ENCODE assay signal across 9 cellular contexts in genomic region chr7:158975526-158976467, GRCh38.
DNase-seq lines count a peak whose midpoint lies in the region; ATAC-seq, FAIRE-seq and TF ChIP-seq lines count a peak whose summit lies in the region.
"Had no signal": no experiment of that assay in that cellular context is flagged by ENCODE, and none has a peak within 500 bp of the region (broad histone marks: within the 10 kb centered on the region; RNA-seq: fewer than 3 reads in every experiment).

No MANE protein-coding gene starts in this region.

- H4K5ac ChIP-seq in H1 (ENCODE audit: insufficient read length, low read depth, low read length): no peak overlapping the region

- POLR2A ChIA-PET in H1 (lab: Charles Lee; ENCODE audit: partially characterized antibody): no interaction called here

- no peak for TF ChIP-seq POLR2A in H1 (IDR thresholded peaks at IDR 0.05; ENCODE audit: control extremely low read depth in 1 of 2, low read depth in 2 of 2, low read length in 2 of 2)

- H4K8ac ChIP-seq in H1 (ENCODE audit: extremely low read depth, insufficient read depth, low read length): peak overlapping the region; percentile 57

- H4K20me1 ChIP-seq in BLaER1 (peaks cover 7% of the 10 kb centered on the region; the same call in 1 of the 2 replicates), GM23338 (replicated peaks; ENCODE audit: insufficient read depth) (no peaks in the 10 kb centered on the region), H1 (replicated peaks in 1 of 2; ENCODE audit: control insufficient read depth in 1 of 2, insufficient read depth in 2 of 2, low read length in 2 of 2) (peaks cover 0 to 1% of the 10 kb centered on the region in 2 experiments)

- H3K23ac ChIP-seq in H1 (ENCODE audit: insufficient read length): no peak overlapping the region

- H3K4me1 ChIP-seq in BLaER1 (peaks cover 31% of the 10 kb centered on the region), GM23338 (ENCODE audit: insufficient read depth) (no peaks in the 10 kb centered on the region), H1 (replicated peaks in 1 of 4; ENCODE audit: control insufficient read depth in 3 of 4, insufficient read depth in 4 of 4, low read length in 3 of 4) (peaks cover 0 to 6% (median 2%) of the 10 kb centered on the region in 4 experiments; a peak in 3 of 7 replicates)

- H3K9ac ChIP-seq in BLaER1: no peak overlapping the region
- no peak overlapping the region for H3K9ac ChIP-seq in H1 (replicated peaks in 1 of 4; ENCODE audit: extremely low read depth in 1 of 4, low read depth in 3 of 4, low read length in 3 of 4)

- H3K4ac ChIP-seq in H1 (replicated peaks; ENCODE audit: insufficient read length, low read depth, low read length): no peak overlapping the region

- ATAC-seq in GM23338 (peak; percentile 26; the same call in 2 of the 3 replicates), HG03460 (IDR thresholded peaks at IDR 0.05; ENCODE audit: unreplicated experiment) (no peak), HG02852 (IDR thresholded peaks at IDR 0.05; ENCODE audit: unreplicated experiment) (no peak)

- H2BK15ac ChIP-seq in H1 (ENCODE audit: low read length): no peak overlapping the region

- no peak for FAIRE-seq in H1 (lab: Jason Lieb, UNC)
- FAIRE-seq: islet of Langerhans had no signal

- H3K27ac ChIP-seq in BLaER1 (no peak overlapping the region), GM23338 (ENCODE audit: low read depth) (no peak overlapping the region), H1 (ENCODE audit: low read depth, low read length) (no peak overlapping the region)

- no peaks in the 10 kb centered on the region for H3K79me2 ChIP-seq in GM23338 (replicated peaks; ENCODE audit: insufficient read depth)
- no peaks in the 10 kb centered on the region for H3K79me2 ChIP-seq in H1 (ENCODE audit: control insufficient read depth in 1 of 2, insufficient read depth in 2 of 2, low read length in 2 of 2)

- no peak overlapping the region for H2BK20ac ChIP-seq in H1 (ENCODE audit: low read length)

- no peak overlapping the region for H2AK5ac ChIP-seq in H1 (ENCODE audit: low read depth, low read length)

- no peak; a peak in 1 of 4 replicates for TF ChIP-seq RAD21 in H1 (IDR thresholded peaks at IDR 0.05 in 1 of 2, conservative IDR thresholded peaks at IDR 0.05 in 1 of 2; ENCODE audit: low read depth in 2 of 2, low read length in 2 of 2)

- H3K36me3 ChIP-seq in BLaER1: no peaks in the 10 kb centered on the region
- H3K36me3 ChIP-seq in GM23338 (ENCODE audit: insufficient read depth): no peaks in the 10 kb centered on the region
- no peaks in the 10 kb centered on the region for H3K36me3 ChIP-seq in H1 (ENCODE audit: control insufficient read depth in 2 of 4, insufficient read depth in 4 of 4, low read length in 3 of 4)

- H2BK12ac ChIP-seq in H1 (ENCODE audit: low read depth, low read length): no peak overlapping the region

- no peak overlapping the region for H2BK5ac ChIP-seq in H1 (ENCODE audit: low read depth, low read length)

- whole genome bisulfite sequencing in H1 (ENCODE audit: extremely low coverage in 1 of 2, insufficient coverage in 1 of 2, insufficient read length in 1 of 2, insufficient replicate concordance in 2 of 2, low coverage in 1 of 2, low lambda C conversion rate in 2 of 2, missing lambda C conversion rate in 1 of 2), 2 experiments: 73% methylated on average over 20 of the region's 33 CpGs; no CpG with 5 or more reads in 1 of the 2 experiments

- peaks cover 84% of the 10 kb centered on the region for H3K9me3 Mint-ChIP-seq in GM23338

- no peak overlapping the region for H2BK120ac ChIP-seq in H1 (replicated peaks; ENCODE audit: low read depth, low read length)

- no peak overlapping the region; the same call in 1 of the 2 replicates for H3K18ac ChIP-seq in H1 (ENCODE audit: extremely low read depth, low read length)

- H3K27me3 Mint-ChIP-seq in GM23338 (ENCODE audit: insufficient read depth, low read depth, poor library complexity): peaks cover 13% of the 10 kb centered on the region

- H3K9me3 ChIP-seq in BLaER1 (peaks cover 84% of the 10 kb centered on the region), H1 (ENCODE audit: insufficient read depth in 2 of 2, low read depth in 1 of 2, low read length in 1 of 2) (peaks cover 9 to 12% of the 10 kb centered on the region in 2 experiments; a peak in 3 of 4 replicates)

- H3K23me2 ChIP-seq in H1 (ENCODE audit: low read depth, low read length): no peaks in the 10 kb centered on the region; the same call in 1 of the 2 replicates

- peak overlapping the region; percentile 82 for H3K4me2 ChIP-seq in BLaER1
- H3K4me2 ChIP-seq in GM23338: no peak overlapping the region
- H3K4me2 ChIP-seq in H1 (ENCODE audit: insufficient read depth in 1 of 2, low read depth in 2 of 2, low read length in 2 of 2): no peak overlapping the region

- H3K4me3 ChIP-seq in BLaER1: peak overlapping the region; percentile 36; the same call in 1 of the 2 replicates
- H3K4me3 ChIP-seq in GM23338: no peak overlapping the region
- H3K4me3 ChIP-seq in H1 (ENCODE audit: extremely low read depth in 1 of 4, insufficient read depth in 2 of 4, low read depth in 3 of 4, low read length in 4 of 4): no peak overlapping the region

- H3K27me3 ChIP-seq in BLaER1 (no peaks in the 10 kb centered on the region), GM23338 (ENCODE audit: insufficient read depth) (no peaks in the 10 kb centered on the region), H1 (replicated peaks in 1 of 4; ENCODE audit: control insufficient read depth in 3 of 4, extremely low read depth in 1 of 4, insufficient read depth in 3 of 4, low read length in 3 of 4) (no peaks in the 10 kb centered on the region; a peak in 1 of 7 replicates)

- no peaks in the 10 kb centered on the region for H3K4me1 Mint-ChIP-seq in GM23338

- H4K91ac ChIP-seq in H1 (replicated peaks; ENCODE audit: insufficient read length, low read length): no peak overlapping the region

- no peak overlapping the region for H3K4me3 Mint-ChIP-seq in GM23338

- no peaks in the 10 kb centered on the region for H3K79me1 ChIP-seq in H1 (ENCODE audit: low read depth, low read length)

- no peak for TF ChIP-seq EP300 in H1 (IDR thresholded peaks at IDR 0.05; ENCODE audit: borderline replicate concordance in 1 of 2, low read depth in 2 of 2, low read length in 2 of 2)

- H3K14ac ChIP-seq in H1 (ENCODE audit: insufficient read length): no peak overlapping the region

- no peak overlapping the region for H3K27ac Mint-ChIP-seq in GM23338

- CTCF ChIA-PET in H1 (lab: Charles Lee; ENCODE audit: partially characterized antibody): interaction anchor here (0.7 to 4.3 kb wide), 41 partner anchors 8 to 343 kb away, joined by 3 to 49 read pairs (median 5); no protein-coding TSS in a partner anchor

- peaks cover 23% of the 10 kb centered on the region for H3K36me3 Mint-ChIP-seq in GM23338 (ENCODE audit: low read depth)

- TF ChIP-seq CTCF in GM23338 (conservative IDR thresholded peaks at IDR 0.05; ENCODE audit: low read depth in 2 of 2): no peak
- no peak for TF ChIP-seq CTCF in H1 (IDR thresholded peaks at IDR 0.05; ENCODE audit: control extremely low read depth in 1 of 3, insufficient read depth in 1 of 3, low read depth in 1 of 3, low read length in 3 of 3)

- no peak overlapping the region for H2AFZ ChIP-seq in GM23338
- H2AFZ ChIP-seq in H1 (ENCODE audit: low read length): no peak overlapping the region

- no peaks in the 10 kb centered on the region for H3F3A ChIP-seq in GM23338 (replicated peaks; ENCODE audit: low read depth)

- H3K9me2 ChIP-seq in GM23338 (ENCODE audit: insufficient read depth): no peaks in the 10 kb centered on the region

- H3K56ac ChIP-seq in H1 (replicated peaks; ENCODE audit: insufficient read length, low read depth, low read length): no peak overlapping the region

- DNase-seq in GM23338 (ENCODE audit: low spot score) (no peak), RPMI8226 (peak; percentile 90), H1 (ENCODE audit: low read depth in 1 of 2, low spot score in 2 of 2) (no peak), hippocampal formation (lab: John Stamatoyannopoulos, UW) (no peak), NCI-H1694 (lab: John Stamatoyannopoulos, UW) (no peak)

TF ChIP-seq in GM23338, 12 proteins besides CTCF, POLR2A, EP300 and RAD21 (continues in another document):
- no peak for TF ChIP-seq POLR2AphosphoS5 (IDR thresholded peaks at IDR 0.05; ENCODE audit: low read depth)
- TF ChIP-seq EZH2 (IDR thresholded peaks at IDR 0.05; ENCODE audit: low read depth, unreplicated experiment): no peak
- no peak for TF ChIP-seq STAT1 (IDR thresholded peaks at IDR 0.05; ENCODE audit: unreplicated experiment)
- TF ChIP-seq ZNF331 (CRISPR knock-in tag; IDR thresholded peaks at IDR 0.05; ENCODE audit: low read depth): no peak

TF ChIP-seq in H1, 55 proteins besides CTCF, POLR2A, EP300 and RAD21:
- TF ChIP-seq, protein P1, sequence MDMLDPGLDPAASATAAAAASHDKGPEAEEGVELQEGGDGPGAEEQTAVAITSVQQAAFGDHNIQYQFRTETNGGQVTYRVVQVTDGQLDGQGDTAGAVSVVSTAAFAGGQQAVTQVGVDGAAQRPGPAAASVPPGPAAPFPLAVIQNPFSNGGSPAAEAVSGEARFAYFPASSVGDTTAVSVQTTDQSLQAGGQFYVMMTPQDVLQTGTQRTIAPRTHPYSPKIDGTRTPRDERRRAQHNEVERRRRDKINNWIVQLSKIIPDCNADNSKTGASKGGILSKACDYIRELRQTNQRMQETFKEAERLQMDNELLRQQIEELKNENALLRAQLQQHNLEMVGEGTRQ (IDR thresholded peaks at IDR 0.05; ENCODE audit: low read length): no peak
- TF ChIP-seq SUZ12 (IDR thresholded peaks at IDR 0.05; ENCODE audit: low read length) (no peak), GTF2F1 (IDR thresholded peaks at IDR 0.05; ENCODE audit: borderline replicate concordance, low read depth, low read length) (no peak), KDM4A (IDR thresholded peaks at IDR 0.05; ENCODE audit: low read depth, low read length, severe bottlenecking) (no peak), EGR1 (IDR thresholded peaks at IDR 0.05; ENCODE audit: borderline replicate concordance, low read depth, low read length) (peak; percentile 58; the same call in 1 of the 2 replicates)
